Comparison of ENCODE assay signal across 8 cellular contexts in genomic region chr5:68214472-68215207, GRCh38. TPM values are rescaled to one million over a fixed set of nuclear protein-coding genes. Genes with fewer than 3 reads are reported as not detected.
DNase-seq lines count a peak whose midpoint lies in the region; ATAC-seq lines count a peak whose summit lies in the region.

No MANE protein-coding gene starts in this region.

- peak; percentile 74 for DNase-seq in stimulated activated naive CD4-positive, alpha-beta T cell treated with Interleukin-2 at 50 U/mL for 16 hours (lab: John Stamatoyannopoulos, UW)
- no peak for DNase-seq in stimulated activated naive CD4-positive, alpha-beta T cell (lab: John Stamatoyannopoulos, UW)
- DNase-seq in activated naive CD4-positive, alpha-beta T cell treated with anti-CD3 and anti-CD28 coated beads, Interleukin-2, amount 50 U/mL, for 72 hours (ENCODE audit: low spot score in 2 of 2), result no peak
- no peak for DNase-seq in stimulated activated effector memory CD8-positive, alpha-beta T cell treated with anti-CD3 and anti-CD28 coated beads, Interleukin-12 subunit alpha, Interleukin-12 subunit beta, amount 100 ng/mL, for 72 hours (ENCODE audit: low spot score in 2 of 2)
- no peak for DNase-seq in HK-2 (ENCODE audit: unreplicated experiment)

- H3K4me3 Mint-ChIP-seq in stimulated activated effector memory CD8-positive, alpha-beta T cell treated with anti-CD3 and anti-CD28 coated beads, Interleukin-12 subunit alpha, Interleukin-12 subunit beta, amount 100 ng/mL, for 72 hours, result peak overlapping the region; percentile 83

- H3K9me3 Mint-ChIP-seq in activated naive CD4-positive, alpha-beta T cell treated with anti-CD3 and anti-CD28 coated beads, Interleukin-2, amount 50 U/mL, for 72 hours, result peaks cover 7 to 24% of the 10 kb centered on the region in 2 donors
- peaks cover 7% of the 10 kb centered on the region for H3K9me3 Mint-ChIP-seq in stimulated activated effector memory CD8-positive, alpha-beta T cell treated with anti-CD3 and anti-CD28 coated beads, Interleukin-12 subunit alpha, Interleukin-12 subunit beta, amount 100 ng/mL, for 72 hours

- peak overlapping the region; percentile 85 to 95 for H3K27ac Mint-ChIP-seq in activated naive CD4-positive, alpha-beta T cell treated with anti-CD3 and anti-CD28 coated beads, Interleukin-2, amount 50 U/mL, for 72 hours
- peak overlapping the region; percentile 85 for H3K27ac Mint-ChIP-seq in stimulated activated effector memory CD8-positive, alpha-beta T cell treated with anti-CD3 and anti-CD28 coated beads, Interleukin-12 subunit alpha, Interleukin-12 subunit beta, amount 100 ng/mL, for 72 hours

- H3K9me3 ChIP-seq in iPS-18c (ENCODE audit: control insufficient read depth, insufficient read depth, low read length), result peaks cover 11% of the 10 kb centered on the region

- peak; percentile 15 for ATAC-seq in HG03460 (IDR thresholded peaks at IDR 0.05; ENCODE audit: unreplicated experiment)
- peak; percentile 27 to 36 for ATAC-seq in activated naive CD4-positive, alpha-beta T cell treated with anti-CD3 and anti-CD28 coated beads, Interleukin-2, amount 50 U/mL, for 72 hours
- peak; percentile 44 for ATAC-seq in stimulated activated effector memory CD8-positive, alpha-beta T cell treated with anti-CD3 and anti-CD28 coated beads, Interleukin-12 subunit alpha, Interleukin-12 subunit beta, amount 100 ng/mL, for 72 hours
- no peak for ATAC-seq in HG03378 (IDR thresholded peaks at IDR 0.05; ENCODE audit: unreplicated experiment)

- peak overlapping the region; percentile 87 for H3K4me3 ChIP-seq in iPS-18c (ENCODE audit: insufficient read depth, low read depth, low read length)

- H3K36me3 Mint-ChIP-seq in activated naive CD4-positive, alpha-beta T cell treated with anti-CD3 and anti-CD28 coated beads, Interleukin-2, amount 50 U/mL, for 72 hours, result peaks cover 27 to 44% of the 10 kb centered on the region in 2 donors
- peaks cover 13% of the 10 kb centered on the region for H3K36me3 Mint-ChIP-seq in stimulated activated effector memory CD8-positive, alpha-beta T cell treated with anti-CD3 and anti-CD28 coated beads, Interleukin-12 subunit alpha, Interleukin-12 subunit beta, amount 100 ng/mL, for 72 hours

- H3K4me1 Mint-ChIP-seq in stimulated activated effector memory CD8-positive, alpha-beta T cell treated with anti-CD3 and anti-CD28 coated beads, Interleukin-12 subunit alpha, Interleukin-12 subunit beta, amount 100 ng/mL, for 72 hours, result peaks cover 27% of the 10 kb centered on the region

RNA-seq across cellular contexts. Expression of gene PIK3R1, which starts 0.9 kb away (rescaled TPM):
- 10 to 100 TPM; 24.7 to 54.8 TPM for total RNA-seq in activated naive CD4-positive, alpha-beta T cell treated with anti-CD3 and anti-CD28 coated beads, Interleukin-2, amount 50 U/mL, for 72 hours
